30 cellular contexts compared by ENCODE assay signal in the genomic region with DNA sequence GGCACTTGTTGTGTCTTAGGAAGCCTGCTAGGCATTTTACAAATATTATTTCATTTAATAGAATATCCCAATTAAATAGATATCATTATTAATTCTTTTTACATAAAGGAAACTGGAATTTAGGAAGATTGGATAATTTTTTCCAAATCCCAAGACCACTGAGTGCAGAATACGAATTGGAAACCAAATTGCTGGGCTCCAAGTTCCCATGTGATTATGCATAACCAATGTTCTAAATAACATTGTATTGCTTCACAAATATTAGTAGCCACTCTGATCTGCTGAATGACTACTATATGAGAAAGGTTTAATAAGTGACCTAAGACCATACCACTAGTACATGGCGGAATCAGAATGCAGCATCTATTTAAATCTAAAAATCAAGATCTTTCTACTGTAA. TPM values are rescaled to one million over a fixed set of nuclear protein-coding genes. Genes with fewer than 3 reads are reported as not detected.
"Had no signal": no experiment of that assay in that cellular context is flagged by ENCODE, and none has a peak within 500 bp of the region (broad histone marks: within the 10 kb centered on the region; RNA-seq: fewer than 3 reads in every experiment).

No MANE protein-coding gene starts in this region.

- H3K4me1 ChIP-seq: ascending aorta had no signal

- H3K27ac ChIP-seq: ascending aorta, brain microvascular endothelial cell, esophagus muscularis mucosa had no signal

- H3K36me3 ChIP-seq: ascending aorta, brain microvascular endothelial cell, esophagus muscularis mucosa had no signal

- ATAC-seq: activated CD4-positive, alpha-beta T cell treated with anti-CD3 and anti-CD28 coated beads for 36 hours; activated CD8-positive, alpha-beta memory T cell treated with anti-CD3 and anti-CD28 coated beads, Interleukin-2, amount 10 ng/mL, durations not matched to agents 7 days and 5 days; activated CD8-positive, alpha-beta T cell treated with anti-CD3 and anti-CD28 coated beads, Interleukin-2, amount 10 ng/mL, durations not matched to agents 7 days and 5 days; effector memory CD8-positive, alpha-beta T cell; T-helper 17 cell had no signal

- H3K4me1 Mint-ChIP-seq: activated CD4-positive, alpha-beta T cell treated with anti-CD3 and anti-CD28 coated beads for 36 hours; activated CD4-positive, alpha-beta T cell treated with anti-CD3 and anti-CD28 coated beads, Interleukin-2, amount 10 ng/mL, durations not matched to agents 24 days and 14 days; activated CD8-positive, alpha-beta memory T cell treated with anti-CD3 and anti-CD28 coated beads, Interleukin-2, amount 10 ng/mL, durations not matched to agents 7 days and 5 days; activated naive CD4-positive, alpha-beta T cell treated with anti-CD3 and anti-CD28 coated beads, Interleukin-2, amount 50 U/mL, for 24 hours; activated naive CD8-positive, alpha-beta T cell treated with anti-CD3 and anti-CD28 coated beads, Interleukin-2, amount 10 ng/mL, durations not matched to agents 7 days and 5 days; central memory CD8-positive, alpha-beta T cell; T-helper 17 cell had no signal

- DNase-seq: activated CD4-positive, alpha-beta memory T cell treated with anti-CD3 and anti-CD28 coated beads for 36 hours; activated CD4-positive, alpha-beta T cell treated with anti-CD3 and anti-CD28 coated beads for 36 hours; activated CD4-positive, alpha-beta T cell treated with anti-CD3 and anti-CD28 coated beads, Interleukin-2, amount 10 ng/mL, durations not matched to agents 24 days and 14 days; activated CD4-positive, CD25-positive, alpha-beta regulatory T cell; activated CD4-positive, CD25-positive, alpha-beta regulatory T cell treated with anti-CD3 and anti-CD28 coated beads, Interleukin-2, amount 50 U/mL, for 72 hours; activated CD8-positive, alpha-beta memory T cell treated with anti-CD3 and anti-CD28 coated beads, Interleukin-2, amount 10 ng/mL, durations not matched to agents 7 days and 5 days; activated CD8-positive, alpha-beta memory T cell treated with anti-CD3 and anti-CD28 coated beads, Interleukin-2, amount 50 U/mL, for 4 hours; activated CD8-positive, alpha-beta T cell treated with anti-CD3 and anti-CD28 coated beads, Interleukin-2, amount 10 ng/mL, durations not matched to agents 7 days and 5 days; activated effector memory CD4-positive, alpha-beta T cell treated with anti-CD3 and anti-CD28 coated beads, Interleukin-2, amount 50 U/mL, for 16 hours; activated naive CD4-positive, alpha-beta T cell treated with anti-CD3 and anti-CD28 coated beads for 36 hours; activated naive CD8-positive, alpha-beta T cell treated with anti-CD3 and anti-CD28 coated beads, Interleukin-2, amount 10 ng/mL, durations not matched to agents 7 days and 5 days; activated T-cell treated with anti-CD3 and anti-CD28 coated beads, Interleukin-2, amount 50 U/mL, for 1 hour; activated T-cell treated with anti-CD3 and anti-CD28 coated beads, Interleukin-2, amount 50 U/mL, for 48 hours; cortex of kidney; dermis blood vessel endothelial cell; effector CD4-positive, alpha-beta T cell; effector memory CD8-positive, alpha-beta T cell; erythroblast; head of caudate nucleus; T-helper 1 cell; T-helper 17 cell had no signal

- H3K27me3 ChIP-seq: ascending aorta, brain microvascular endothelial cell, esophagus muscularis mucosa had no signal

- H3K9me3 ChIP-seq: ascending aorta, esophagus muscularis mucosa had no signal

- H3K4me3 ChIP-seq: ascending aorta, esophagus muscularis mucosa had no signal

- H3K9me3 Mint-ChIP-seq: activated CD4-positive, alpha-beta memory T cell treated with anti-CD3 and anti-CD28 coated beads for 36 hours; activated CD4-positive, alpha-beta T cell treated with anti-CD3 and anti-CD28 coated beads, Interleukin-2, amount 10 ng/mL, durations not matched to agents 24 days and 14 days; activated naive CD4-positive, alpha-beta T cell treated with anti-CD3 and anti-CD28 coated beads for 36 hours; activated naive CD4-positive, alpha-beta T cell treated with anti-CD3 and anti-CD28 coated beads, Interleukin-2, amount 50 U/mL, for 24 hours; activated naive CD8-positive, alpha-beta T cell treated with anti-CD3 and anti-CD28 coated beads, Interleukin-2, amount 10 ng/mL, durations not matched to agents 7 days and 5 days; activated T-helper 1 cell treated with anti-CD3 and anti-CD28 coated beads, Interleukin-12 subunit alpha, Interleukin-12 subunit beta, Interleukin-2, Interleukin-4 antibody, amounts not matched to agents 30 ng/mL and 10 ng/mL and 1 ng/mL, durations not matched to agents 14 hours and 24 hours and 36 hours; activated T-helper 2 cell treated with anti-CD3 and anti-CD28 coated beads, Interferon-gamma antibody, Interleukin-2, Interleukin-4, amounts not matched to agents 10 μg/mL and 5 μg/mL and 100 μg/mL, durations not matched to agents 14 hours and 24 hours and 36 hours; central memory CD8-positive, alpha-beta T cell; effector memory CD8-positive, alpha-beta T cell; T-helper 2 cell treated with Interferon-gamma antibody and Interleukin-4, amounts not matched to agents 5 μg/mL and 100 μg/mL, for 36 hours had no signal

- H3K36me3 Mint-ChIP-seq: activated CD4-positive, alpha-beta memory T cell treated with anti-CD3 and anti-CD28 coated beads for 36 hours; activated CD8-positive, alpha-beta memory T cell treated with anti-CD3 and anti-CD28 coated beads, Interleukin-2, amount 10 ng/mL, durations not matched to agents 7 days and 5 days; activated naive CD4-positive, alpha-beta T cell treated with anti-CD3 and anti-CD28 coated beads, Interleukin-2, amount 50 U/mL, for 24 hours; activated naive CD8-positive, alpha-beta T cell treated with anti-CD3 and anti-CD28 coated beads, Interleukin-2, amount 10 ng/mL, durations not matched to agents 7 days and 5 days had no signal

- H3K4me3 Mint-ChIP-seq: activated CD4-positive, alpha-beta memory T cell treated with anti-CD3 and anti-CD28 coated beads for 36 hours; activated CD4-positive, alpha-beta T cell treated with anti-CD3 and anti-CD28 coated beads for 36 hours; activated CD4-positive, alpha-beta T cell treated with anti-CD3 and anti-CD28 coated beads, Interleukin-2, amount 10 ng/mL, durations not matched to agents 24 days and 14 days; activated CD8-positive, alpha-beta memory T cell treated with anti-CD3 and anti-CD28 coated beads, Interleukin-2, amount 10 ng/mL, durations not matched to agents 7 days and 5 days; activated CD8-positive, alpha-beta T cell treated with anti-CD3 and anti-CD28 coated beads, Interleukin-2, amount 10 ng/mL, durations not matched to agents 7 days and 5 days; activated naive CD4-positive, alpha-beta T cell treated with anti-CD3 and anti-CD28 coated beads for 36 hours; activated naive CD4-positive, alpha-beta T cell treated with anti-CD3 and anti-CD28 coated beads, Interleukin-2, amount 50 U/mL, for 24 hours; activated naive CD8-positive, alpha-beta T cell treated with anti-CD3 and anti-CD28 coated beads, Interleukin-2, amount 10 ng/mL, durations not matched to agents 7 days and 5 days; activated T-helper 1 cell treated with anti-CD3 and anti-CD28 coated beads, Interleukin-12 subunit alpha, Interleukin-12 subunit beta, Interleukin-2, Interleukin-4 antibody, amounts not matched to agents 30 ng/mL and 10 ng/mL and 1 ng/mL, durations not matched to agents 14 hours and 24 hours and 36 hours; central memory CD8-positive, alpha-beta T cell; effector memory CD8-positive, alpha-beta T cell; T-helper 17 cell; T-helper 2 cell treated with Interferon-gamma antibody and Interleukin-4, amounts not matched to agents 5 μg/mL and 100 μg/mL, for 36 hours had no signal

- H3K27ac Mint-ChIP-seq: activated CD4-positive, alpha-beta memory T cell treated with anti-CD3 and anti-CD28 coated beads for 36 hours; activated CD4-positive, alpha-beta T cell treated with anti-CD3 and anti-CD28 coated beads for 36 hours; activated CD4-positive, alpha-beta T cell treated with anti-CD3 and anti-CD28 coated beads, Interleukin-2, amount 10 ng/mL, durations not matched to agents 24 days and 14 days; activated CD8-positive, alpha-beta memory T cell treated with anti-CD3 and anti-CD28 coated beads, Interleukin-2, amount 10 ng/mL, durations not matched to agents 7 days and 5 days; activated CD8-positive, alpha-beta T cell treated with anti-CD3 and anti-CD28 coated beads, Interleukin-2, amount 10 ng/mL, durations not matched to agents 7 days and 5 days; activated naive CD4-positive, alpha-beta T cell treated with anti-CD3 and anti-CD28 coated beads for 36 hours; activated naive CD4-positive, alpha-beta T cell treated with anti-CD3 and anti-CD28 coated beads, Interleukin-2, amount 50 U/mL, for 24 hours; activated naive CD8-positive, alpha-beta T cell treated with anti-CD3 and anti-CD28 coated beads, Interleukin-2, amount 10 ng/mL, durations not matched to agents 7 days and 5 days; activated T-helper 1 cell treated with anti-CD3 and anti-CD28 coated beads, Interleukin-12 subunit alpha, Interleukin-12 subunit beta, Interleukin-2, Interleukin-4 antibody, amounts not matched to agents 30 ng/mL and 10 ng/mL and 1 ng/mL, durations not matched to agents 14 hours and 24 hours and 36 hours; activated T-helper 2 cell treated with anti-CD3 and anti-CD28 coated beads, Interferon-gamma antibody, Interleukin-2, Interleukin-4, amounts not matched to agents 10 μg/mL and 5 μg/mL and 100 μg/mL, durations not matched to agents 14 hours and 24 hours and 36 hours; effector memory CD8-positive, alpha-beta T cell; T-helper 17 cell; T-helper 2 cell treated with Interferon-gamma antibody and Interleukin-4, amounts not matched to agents 5 μg/mL and 100 μg/mL, for 36 hours had no signal

RNA-seq across cellular contexts. Expression of a gene that starts 57.7 kb away (rescaled TPM):
- total RNA-seq: activated CD4-positive, alpha-beta memory T cell treated with anti-CD3 and anti-CD28 coated beads for 36 hours; activated CD4-positive, alpha-beta T cell treated with anti-CD3 and anti-CD28 coated beads for 36 hours; activated CD4-positive, alpha-beta T cell treated with anti-CD3 and anti-CD28 coated beads, Interleukin-2, amount 10 ng/mL, durations not matched to agents 24 days and 14 days; activated CD8-positive, alpha-beta memory T cell treated with anti-CD3 and anti-CD28 coated beads for 36 hours; activated CD8-positive, alpha-beta memory T cell treated with anti-CD3 and anti-CD28 coated beads, Interleukin-2, amount 10 ng/mL, durations not matched to agents 7 days and 5 days; activated CD8-positive, alpha-beta T cell treated with anti-CD3 and anti-CD28 coated beads, Interleukin-2, amount 10 ng/mL, durations not matched to agents 7 days and 5 days; activated naive CD4-positive, alpha-beta T cell treated with anti-CD3 and anti-CD28 coated beads for 36 hours; activated T-helper 1 cell treated with anti-CD3 and anti-CD28 coated beads, Interleukin-12 subunit alpha, Interleukin-12 subunit beta, Interleukin-2, Interleukin-4 antibody, amounts not matched to agents 30 ng/mL and 10 ng/mL and 1 ng/mL, durations not matched to agents 14 hours and 24 hours and 36 hours; activated T-helper 2 cell treated with anti-CD3 and anti-CD28 coated beads, Interferon-gamma antibody, Interleukin-2, Interleukin-4, amounts not matched to agents 10 μg/mL and 5 μg/mL and 100 μg/mL, durations not matched to agents 14 hours and 24 hours and 36 hours had no signal
